27 cellular contexts compared by ENCODE assay signal in genomic region chr7:133936074-133936473, GRCh38.
DNase-seq lines count a peak whose midpoint lies in the region; ATAC-seq and TF ChIP-seq lines count a peak whose summit lies in the region.
"Had no signal": no experiment of that assay in that cellular context is flagged by ENCODE, and none has a peak within 500 bp of the region (broad histone marks: within the 10 kb centered on the region; RNA-seq: fewer than 3 reads in every experiment).

No MANE protein-coding gene starts in this region.

- no peak overlapping the region for H3K4me2 ChIP-seq in GM23248 (ENCODE audit: unreplicated experiment)
- no peak overlapping the region for H3K4me2 ChIP-seq in fibroblast of lung (ENCODE audit: extremely low read depth, insufficient read depth, low read length)

- no peaks in the 10 kb centered on the region for H3K9me3 Mint-ChIP-seq in type B pancreatic cell
- H3K9me3 Mint-ChIP-seq: activated naive CD4-positive, alpha-beta T cell treated with anti-CD3 and anti-CD28 coated beads, Interleukin-2, amount 50 U/mL, for 24 hours; activated T-helper 1 cell treated with anti-CD3 and anti-CD28 coated beads, Interleukin-12 subunit alpha, Interleukin-12 subunit beta, Interleukin-2, Interleukin-4 antibody, amounts not matched to agents 30 ng/mL and 10 ng/mL and 1 ng/mL, durations not matched to agents 14 hours and 24 hours and 36 hours; CD8-positive, alpha-beta memory T cell; endodermal cell; memory B cell; naive thymus-derived CD8-positive, alpha-beta T cell had no signal

- H3K9ac ChIP-seq in GM23248 (no peak overlapping the region), fibroblast of lung (ENCODE audit: insufficient read depth, low read length) (no peak overlapping the region)

- in situ Hi-C loops in GM23248 (cut with MboI), result no loop called here

- H3K36me3 Mint-ChIP-seq in type B pancreatic cell, result peaks cover 9% of the 10 kb centered on the region

- intact Hi-C loops in right lobe of liver (cut with DNase I), result no loop called here
- intact Hi-C loops in vagina (cut with DNase I), result no loop called here

- ATAC-seq in omental fat pad (ENCODE audit: low FRiP score), result peak; percentile 81
- ATAC-seq in right lobe of liver, result no peak
- ATAC-seq: HCT116; naive thymus-derived CD8-positive, alpha-beta T cell had no signal

- no peak overlapping the region for H2AFZ ChIP-seq in GM23248
- no peak overlapping the region for H2AFZ ChIP-seq in fibroblast of lung (ENCODE audit: low read length)

- H3K9me3 ChIP-seq in GM23248 (ENCODE audit: low read depth) (no peaks in the 10 kb centered on the region), fibroblast of lung (ENCODE audit: control insufficient read depth, insufficient read depth, low read depth, low read length) (no peaks in the 10 kb centered on the region), right lobe of liver (no peaks in the 10 kb centered on the region), vagina (no peaks in the 10 kb centered on the region)
- H3K9me3 ChIP-seq: ascending aorta, pancreas, transverse colon had no signal

- DNase-seq in GM23248, result peak; percentile 39
- peak; percentile 33 for DNase-seq in RPMI7951 (ENCODE audit: low read depth)
- peak; percentile 34 to 72 for DNase-seq in fibroblast of lung (ENCODE audit: low read depth in 2 of 2)
- DNase-seq in omental fat pad (ENCODE audit: low spot score), result no peak
- no peak for DNase-seq in type B pancreatic cell (ENCODE audit: extremely low spot score, unreplicated experiment)
- no peak for DNase-seq in middle frontal gyrus (ENCODE audit: extremely low spot score, low spot score)
- no peak for DNase-seq in right lobe of liver
- DNase-seq in vagina (ENCODE audit: extremely low spot score in 2 of 2), result no peak
- DNase-seq: activated CD4-positive, alpha-beta T cell treated with anti-CD3 and anti-CD28 coated beads for 4 hours; AML-193; CD8-positive, alpha-beta memory T cell; endodermal cell; hippocampal formation; islet precursor cell; naive thymus-derived CD8-positive, alpha-beta T cell; NCI-H526 treated with DMSO at 0.1 percent for 48 hours; pancreas; SHP77; stimulated activated CD4-positive, alpha-beta T cell treated with anti-CD3 and anti-CD28 coated beads, Interleukin-2, amount 100 ng/mL, for 24 hours; stimulated activated naive CD4-positive, alpha-beta T cell treated with Interleukin-2 at 50 U/mL for 16 hours; SW 1271; transverse colon had no signal

- peaks cover 5% of the 10 kb centered on the region; the same call in 1 of the 2 replicates for H3K9me2 ChIP-seq in GM23248 (ENCODE audit: insufficient read depth)

- H3K36me3 ChIP-seq in GM23248 (ENCODE audit: low read depth), result no peaks in the 10 kb centered on the region
- H3K36me3 ChIP-seq in fibroblast of lung (ENCODE audit: control insufficient read depth, insufficient read depth, low read length), result no peaks in the 10 kb centered on the region
- no peaks in the 10 kb centered on the region for H3K36me3 ChIP-seq in right lobe of liver
- H3K36me3 ChIP-seq in vagina, result no peaks in the 10 kb centered on the region

- H4K20me1 ChIP-seq in GM23248 (ENCODE audit: insufficient read depth) (no peaks in the 10 kb centered on the region), fibroblast of lung (ENCODE audit: control insufficient read depth, extremely low read depth, insufficient read depth, low read length) (no peaks in the 10 kb centered on the region)

- TF ChIP-seq CTCF in fibroblast of lung (conservative IDR thresholded peaks at IDR 0.05 in 1 of 2, IDR thresholded peaks at IDR 0.05 in 1 of 2; ENCODE audit: low read depth in 1 of 2, low read length in 2 of 2) (no peak), omental fat pad (IDR thresholded peaks at IDR 0.05) (no peak), type B pancreatic cell (conservative IDR thresholded peaks at IDR 0.05) (no peak), right lobe of liver (IDR thresholded peaks at IDR 0.05) (no peak), vagina (IDR thresholded peaks at IDR 0.05) (no peak)

- no peaks in the 10 kb centered on the region for H3K79me2 ChIP-seq in GM23248 (ENCODE audit: insufficient read depth)
- no peaks in the 10 kb centered on the region for H3K79me2 ChIP-seq in fibroblast of lung (ENCODE audit: control insufficient read depth, insufficient read depth, low read length)

- H3K4me3 Mint-ChIP-seq in type B pancreatic cell, result no peak overlapping the region
- H3K4me3 Mint-ChIP-seq: activated naive CD4-positive, alpha-beta T cell treated with anti-CD3 and anti-CD28 coated beads, Interleukin-2, amount 50 U/mL, for 24 hours; activated T-helper 1 cell treated with anti-CD3 and anti-CD28 coated beads, Interleukin-12 subunit alpha, Interleukin-12 subunit beta, Interleukin-2, Interleukin-4 antibody, amounts not matched to agents 30 ng/mL and 10 ng/mL and 1 ng/mL, durations not matched to agents 14 hours and 24 hours and 36 hours; CD8-positive, alpha-beta memory T cell; endodermal cell; memory B cell; naive thymus-derived CD8-positive, alpha-beta T cell had no signal

- H3K27me3 ChIP-seq in GM23248 (replicated peaks; ENCODE audit: insufficient read depth), result no peaks in the 10 kb centered on the region
- no peaks in the 10 kb centered on the region for H3K27me3 ChIP-seq in fibroblast of lung (ENCODE audit: control insufficient read depth, insufficient read depth, low read length)
- no peaks in the 10 kb centered on the region for H3K27me3 ChIP-seq in right lobe of liver
- no peaks in the 10 kb centered on the region for H3K27me3 ChIP-seq in vagina
- H3K27me3 ChIP-seq: ascending aorta, pancreas, transverse colon had no signal

- no peak overlapping the region for H3K27ac Mint-ChIP-seq in type B pancreatic cell
- H3K27ac Mint-ChIP-seq: activated naive CD4-positive, alpha-beta T cell treated with anti-CD3 and anti-CD28 coated beads, Interleukin-2, amount 50 U/mL, for 24 hours; activated T-helper 1 cell treated with anti-CD3 and anti-CD28 coated beads, Interleukin-12 subunit alpha, Interleukin-12 subunit beta, Interleukin-2, Interleukin-4 antibody, amounts not matched to agents 30 ng/mL and 10 ng/mL and 1 ng/mL, durations not matched to agents 14 hours and 24 hours and 36 hours; CD8-positive, alpha-beta memory T cell; endodermal cell; memory B cell; naive thymus-derived CD8-positive, alpha-beta T cell had no signal

- WGBS in GM23248 (ENCODE audit: low coverage in 1 of 2, low lambda C conversion rate in 2 of 2, missing lambda C conversion rate in 2 of 2), 2 experiments, result 29 to 43% methylated on average over 7 of the region's 7 CpGs
- 86% methylated on average over 6 of the region's 7 CpGs for WGBS in right lobe of liver (ENCODE audit: insufficient coverage, low coverage, low lambda C conversion rate, missing lambda C conversion rate)

- no peak for TF ChIP-seq POLR2A in right lobe of liver (IDR thresholded peaks at IDR 0.05)
- TF ChIP-seq POLR2A in vagina (IDR thresholded peaks at IDR 0.05), result no peak

- H3K4me1 Mint-ChIP-seq in type B pancreatic cell (ENCODE audit: unreplicated experiment), result peaks cover 6% of the 10 kb centered on the region
- H3K4me1 Mint-ChIP-seq: activated naive CD4-positive, alpha-beta T cell treated with anti-CD3 and anti-CD28 coated beads, Interleukin-2, amount 50 U/mL, for 24 hours; CD8-positive, alpha-beta memory T cell; memory B cell had no signal

- no peak overlapping the region for H3K27ac ChIP-seq in GM23248
- H3K27ac ChIP-seq in fibroblast of lung (ENCODE audit: insufficient read depth, low read length), result no peak overlapping the region
- no peak overlapping the region for H3K27ac ChIP-seq in right lobe of liver
- H3K27ac ChIP-seq in vagina, result no peak overlapping the region
- H3K27ac ChIP-seq: ascending aorta, pancreas, transverse colon had no signal

- H3K27me3 Mint-ChIP-seq in type B pancreatic cell, result no peaks in the 10 kb centered on the region
- H3K27me3 Mint-ChIP-seq: activated naive CD4-positive, alpha-beta T cell treated with anti-CD3 and anti-CD28 coated beads, Interleukin-2, amount 50 U/mL, for 24 hours; CD8-positive, alpha-beta memory T cell; memory B cell; naive thymus-derived CD8-positive, alpha-beta T cell had no signal

- H3K4me3 ChIP-seq in GM23248 (no peak overlapping the region), fibroblast of lung (replicated peaks in 1 of 4; ENCODE audit: control extremely low read depth in 1 of 4, insufficient read depth in 1 of 4, low read depth in 3 of 4, low read length in 4 of 4) (no peak overlapping the region), right lobe of liver (no peak overlapping the region), vagina (no peak overlapping the region)
- H3K4me3 ChIP-seq: ascending aorta, pancreas, transverse colon had no signal

- H3K4me1 ChIP-seq in GM23248 (ENCODE audit: insufficient read depth) (peaks cover 13% of the 10 kb centered on the region), fibroblast of lung (ENCODE audit: control insufficient read depth, extremely low read depth, insufficient read depth, low read length) (no peaks in the 10 kb centered on the region), right lobe of liver (no peaks in the 10 kb centered on the region), vagina (no peaks in the 10 kb centered on the region)
- H3K4me1 ChIP-seq: ascending aorta, pancreas, transverse colon had no signal

- H3F3A ChIP-seq in GM23248 (ENCODE audit: insufficient read depth), result no peaks in the 10 kb centered on the region

Comparison
In these comparisons a context has a peak if more than half of its experiments do, and no peak if none do; other contexts are left out.
1. DNase-seq: peak in GM23248 (single experiment), RPMI7951 (single experiment) and fibroblast of lung (2 of 2); none in omental fat pad (single experiment), type B pancreatic cell (single experiment), middle frontal gyrus (single experiment), right lobe of liver (0 of 3) and vagina (0 of 2).